In genomic region chr3:29291262-29291981, GRCh38 we compare ENCODE assay signal across 17 cellular contexts. TPM values are rescaled to one million over a fixed set of nuclear protein-coding genes. Genes with fewer than 3 reads are reported as not detected.
DNase-seq lines count a peak whose midpoint lies in the region; ATAC-seq and TF ChIP-seq lines count a peak whose summit lies in the region.
"Had no signal": no experiment of that assay in that cellular context is flagged by ENCODE, and none has a peak within 500 bp of the region (broad histone marks: within the 10 kb centered on the region; RNA-seq: fewer than 3 reads in every experiment).

No MANE protein-coding gene starts in this region.

- H3K4me2 ChIP-seq in GM23338 = peak overlapping the region; percentile 51

- no peak overlapping the region for H3K9ac ChIP-seq in colonic mucosa (ENCODE audit: low read depth in 2 of 2, low read length in 2 of 2)

- H3K9me3 Mint-ChIP-seq in GM23338 (no peaks in the 10 kb centered on the region), osteocyte (ENCODE audit: unreplicated experiment) (no peaks in the 10 kb centered on the region)
- no peaks in the 10 kb centered on the region for H3K9me3 Mint-ChIP-seq in activated T-helper 17 cell treated with anti-CD3 and anti-CD28 coated beads, Interleukin-2, amount 50 U/mL, for 72 hours
- H3K9me3 Mint-ChIP-seq: activated CD8-positive, alpha-beta T cell treated with anti-CD3 and anti-CD28 coated beads for 36 hours; activated T-helper 2 cell treated with anti-CD3 and anti-CD28 coated beads, Interferon-gamma antibody, Interleukin-2, Interleukin-4, amounts not matched to agents 10 μg/mL and 5 μg/mL and 100 μg/mL, durations not matched to agents 14 hours and 24 hours and 36 hours; stimulated activated naive B cell treated with anti-CD40 and anti-IgM and Interleukin-4, amounts not matched to agents 10 μg/mL and 1 μg/mL and 100 μg/mL, for 72 hours had no signal

- no peaks in the 10 kb centered on the region for H3K9me2 ChIP-seq in GM23338 (ENCODE audit: insufficient read depth)

- intact Hi-C loops in colonic mucosa (cut with DNase I) = no loop called here

- 53 to 59% methylated on average over 4 of the region's 4 CpGs for WGBS in gastroesophageal sphincter (ENCODE audit: low coverage in 1 of 2), 2 donors

- TF ChIP-seq CTCF in GM23338 (conservative IDR thresholded peaks at IDR 0.05; ENCODE audit: low read depth in 2 of 2) = no peak
- TF ChIP-seq CTCF in gastroesophageal sphincter (IDR thresholded peaks at IDR 0.05) = no peak
- no peak for TF ChIP-seq CTCF in osteocyte (IDR thresholded peaks at IDR 0.05)
- no peak for TF ChIP-seq CTCF in colonic mucosa (IDR thresholded peaks at IDR 0.05)

- H3K27ac Mint-ChIP-seq in GM23338 (peak overlapping the region; percentile 47), osteocyte (ENCODE audit: unreplicated experiment) (peak overlapping the region; percentile 95), T-helper 17 cell (no peak overlapping the region)
- H3K27ac Mint-ChIP-seq in activated T-helper 17 cell treated with anti-CD3 and anti-CD28 coated beads, Interleukin-2, amount 50 U/mL, for 72 hours = no peak overlapping the region
- H3K27ac Mint-ChIP-seq: activated CD8-positive, alpha-beta T cell treated with anti-CD3 and anti-CD28 coated beads for 36 hours; activated T-helper 2 cell treated with anti-CD3 and anti-CD28 coated beads, Interferon-gamma antibody, Interleukin-2, Interleukin-4, amounts not matched to agents 10 μg/mL and 5 μg/mL and 100 μg/mL, durations not matched to agents 14 hours and 24 hours and 36 hours; stimulated activated naive B cell treated with anti-CD40 and anti-IgM and Interleukin-4, amounts not matched to agents 10 μg/mL and 1 μg/mL and 100 μg/mL, for 72 hours had no signal

- H3K27me3 ChIP-seq in GM23338 (ENCODE audit: insufficient read depth) (no peaks in the 10 kb centered on the region), SJCRH30 (no peaks in the 10 kb centered on the region), gastroesophageal sphincter (no peaks in the 10 kb centered on the region), colonic mucosa (no peaks in the 10 kb centered on the region)
- H3K27me3 ChIP-seq: esophagus muscularis mucosa had no signal

- peaks cover 1% of the 10 kb centered on the region for H3K27me3 Mint-ChIP-seq in GM23338 (ENCODE audit: insufficient read depth, low read depth, poor library complexity)
- no peaks in the 10 kb centered on the region for H3K27me3 Mint-ChIP-seq in osteocyte (ENCODE audit: unreplicated experiment)
- no peaks in the 10 kb centered on the region for H3K27me3 Mint-ChIP-seq in activated T-helper 17 cell treated with anti-CD3 and anti-CD28 coated beads, Interleukin-2, amount 50 U/mL, for 72 hours
- H3K27me3 Mint-ChIP-seq in T-helper 17 cell = no peaks in the 10 kb centered on the region

- H3K27ac ChIP-seq in GM23338 (ENCODE audit: low read depth) (peak overlapping the region; percentile 67; the same call in 1 of the 2 replicates), SJCRH30 (no peak overlapping the region), gastroesophageal sphincter (peak overlapping the region in 1 of 4 donors; percentile 30), colonic mucosa (no peak overlapping the region)
- H3K27ac ChIP-seq: SK-N-MC had no signal

- no peaks in the 10 kb centered on the region for H3K9me3 ChIP-seq in SJCRH30 (replicated peaks)
- no peaks in the 10 kb centered on the region for H3K9me3 ChIP-seq in gastroesophageal sphincter
- H3K9me3 ChIP-seq in colonic mucosa = no peaks in the 10 kb centered on the region
- H3K9me3 ChIP-seq in T-helper 17 cell (ENCODE audit: control insufficient read depth, low read length, poor library complexity, severe bottlenecking) = no peaks in the 10 kb centered on the region
- H3K9me3 ChIP-seq: esophagus muscularis mucosa had no signal

- TF ChIP-seq POLR2A in gastroesophageal sphincter (IDR thresholded peaks at IDR 0.05) = no peak

- H2AFZ ChIP-seq in GM23338 = no peak overlapping the region

- H4K20me1 ChIP-seq in GM23338 (replicated peaks; ENCODE audit: insufficient read depth) = no peaks in the 10 kb centered on the region

- ATAC-seq in GM23338 = no peak
- peak; percentile 82 for ATAC-seq in gastroesophageal sphincter
- ATAC-seq in activated T-helper 17 cell treated with anti-CD3 and anti-CD28 coated beads, Interleukin-2, amount 50 U/mL, for 72 hours (replicated peaks) = no peak
- no peak for ATAC-seq in HG02970 (IDR thresholded peaks at IDR 0.05; ENCODE audit: low FRiP score, unreplicated experiment)
- ATAC-seq in T-helper 17 cell = no peak
- ATAC-seq: activated CD8-positive, alpha-beta T cell treated with anti-CD3 and anti-CD28 coated beads for 36 hours; stimulated activated naive B cell treated with anti-CD40 and anti-IgM and Interleukin-4, amounts not matched to agents 10 μg/mL and 1 μg/mL and 100 μg/mL, for 72 hours had no signal

- peaks cover 44% of the 10 kb centered on the region for H3K4me1 ChIP-seq in GM23338 (ENCODE audit: insufficient read depth)
- peaks cover 22% of the 10 kb centered on the region for H3K4me1 ChIP-seq in SJCRH30
- H3K4me1 ChIP-seq in gastroesophageal sphincter = peaks cover 0 to 46% (median 5%) of the 10 kb centered on the region in 3 donors
- no peaks in the 10 kb centered on the region for H3K4me1 ChIP-seq in colonic mucosa

- H3F3A ChIP-seq in GM23338 (replicated peaks; ENCODE audit: low read depth) = no peaks in the 10 kb centered on the region

- H3K36me3 ChIP-seq in GM23338 (ENCODE audit: insufficient read depth) (no peaks in the 10 kb centered on the region), SJCRH30 (no peaks in the 10 kb centered on the region), gastroesophageal sphincter (no peaks in the 10 kb centered on the region), colonic mucosa (no peaks in the 10 kb centered on the region)
- H3K36me3 ChIP-seq: esophagus muscularis mucosa had no signal

- no peaks in the 10 kb centered on the region; the same call in 1 of the 2 replicates for H3K79me2 ChIP-seq in GM23338 (replicated peaks; ENCODE audit: insufficient read depth)

- no peak for DNase-seq in GM23338 (ENCODE audit: low spot score)
- peak; percentile 26 to 56 for DNase-seq in SJCRH30
- DNase-seq in osteocyte (ENCODE audit: extremely low spot score, unreplicated experiment) = no peak
- DNase-seq in colonic mucosa = no peak
- DNase-seq in T-helper 17 cell = no peak
- DNase-seq: activated CD8-positive, alpha-beta T cell treated with anti-CD3 and anti-CD28 coated beads for 36 hours; anterior cingulate cortex; cortex of kidney; NCI-H1092 treated with DMSO at 0.1 percent for 48 hours; stimulated activated naive B cell treated with anti-CD40 and anti-IgM and Interleukin-4, amounts not matched to agents 10 μg/mL and 1 μg/mL and 100 μg/mL, for 72 hours had no signal

- TF ChIP-seq EP300 in gastroesophageal sphincter (IDR thresholded peaks at IDR 0.05) = no peak

- no peak overlapping the region for H3K4me3 ChIP-seq in GM23338
- H3K4me3 ChIP-seq in SJCRH30 = no peak overlapping the region
- no peak overlapping the region for H3K4me3 ChIP-seq in gastroesophageal sphincter
- H3K4me3 ChIP-seq in colonic mucosa = no peak overlapping the region
- H3K4me3 ChIP-seq: esophagus muscularis mucosa, SK-N-MC had no signal

- H3K36me3 Mint-ChIP-seq in GM23338 (ENCODE audit: low read depth) = no peaks in the 10 kb centered on the region
- H3K36me3 Mint-ChIP-seq in osteocyte (ENCODE audit: unreplicated experiment) = peaks cover 18% of the 10 kb centered on the region
- no peaks in the 10 kb centered on the region for H3K36me3 Mint-ChIP-seq in activated T-helper 17 cell treated with anti-CD3 and anti-CD28 coated beads, Interleukin-2, amount 50 U/mL, for 72 hours (ENCODE audit: low read depth)
- H3K36me3 Mint-ChIP-seq in T-helper 17 cell (ENCODE audit: low read depth) = peaks cover 2% of the 10 kb centered on the region
- H3K36me3 Mint-ChIP-seq: stimulated activated naive B cell treated with anti-CD40 and anti-IgM and Interleukin-4, amounts not matched to agents 10 μg/mL and 1 μg/mL and 100 μg/mL, for 72 hours had no signal

- H3K4me3 Mint-ChIP-seq in GM23338 (no peak overlapping the region), osteocyte (ENCODE audit: unreplicated experiment) (no peak overlapping the region), T-helper 17 cell (no peak overlapping the region)
- H3K4me3 Mint-ChIP-seq in activated T-helper 17 cell treated with anti-CD3 and anti-CD28 coated beads, Interleukin-2, amount 50 U/mL, for 72 hours = no peak overlapping the region
- H3K4me3 Mint-ChIP-seq: activated CD8-positive, alpha-beta T cell treated with anti-CD3 and anti-CD28 coated beads for 36 hours; neural crest cell; stimulated activated naive B cell treated with anti-CD40 and anti-IgM and Interleukin-4, amounts not matched to agents 10 μg/mL and 1 μg/mL and 100 μg/mL, for 72 hours had no signal

- peaks cover 45% of the 10 kb centered on the region for H3K4me1 Mint-ChIP-seq in GM23338
- H3K4me1 Mint-ChIP-seq in osteocyte (ENCODE audit: unreplicated experiment) = peaks cover 79% of the 10 kb centered on the region
- H3K4me1 Mint-ChIP-seq in activated T-helper 17 cell treated with anti-CD3 and anti-CD28 coated beads, Interleukin-2, amount 50 U/mL, for 72 hours = no peaks in the 10 kb centered on the region
- no peaks in the 10 kb centered on the region for H3K4me1 Mint-ChIP-seq in T-helper 17 cell
- H3K4me1 Mint-ChIP-seq: stimulated activated naive B cell treated with anti-CD40 and anti-IgM and Interleukin-4, amounts not matched to agents 10 μg/mL and 1 μg/mL and 100 μg/mL, for 72 hours had no signal

TF ChIP-seq in GM23338, 12 proteins besides CTCF, POLR2A, EP300 and RAD21 (continues in another document):
- TF ChIP-seq EZH2phosphoT487 (IDR thresholded peaks at IDR 0.05; ENCODE audit: unreplicated experiment) = no peak
- no peak for TF ChIP-seq ETS1 (IDR thresholded peaks at IDR 0.05)
- TF ChIP-seq CREB1 (CRISPR knock-in tag; IDR thresholded peaks at IDR 0.05; ENCODE audit: low read depth) = no peak
- no peak for TF ChIP-seq NANOG (IDR thresholded peaks at IDR 0.05; ENCODE audit: borderline replicate concordance)

RNA-seq across cellular contexts. Expression of gene RBMS3, which starts 10.6 kb away (rescaled TPM):
- 3.2 and 5.5 TPM in 2 replicates for total RNA-seq in GM23338 (2014; rRNA removed; shearing (Covaris generic))
- polyA plus RNA-seq in GM23338 (2016; fragmentation: Nextera tagmentation; extraction: Ambion mirVana) = 4.4 and 7.4 TPM in 2 replicates
- 8.1 and 9.5 TPM in 2 replicates for total RNA-seq in SJCRH30 (2014; rRNA removed; shearing (Covaris generic))
- 10 to 100 TPM; 51.5 to 76.0 (median 66.6) TPM for total RNA-seq in gastroesophageal sphincter
- total RNA-seq in osteocyte = 64.2 and 66.8 TPM in 2 replicates
- 1 to 10 TPM; 2.8 to 9.6 TPM for total RNA-seq in colonic mucosa
- 1 to 10 TPM in 1 of 2 donors, under 1 TPM in 1; 0.37 to 5.8 TPM for total RNA-seq in activated T-helper 17 cell treated with anti-CD3 and anti-CD28 coated beads, Interleukin-2, amount 50 U/mL, for 72 hours
- total RNA-seq in T-helper 17 cell = 1 to 10 TPM in 1 of 2 donors, under 1 TPM in 1; 0.37 to 1.7 TPM

Comparison
In these comparisons a context has a peak if more than half of its experiments do, and no peak if none do; other contexts are left out.
1. DNase-seq: peak in SJCRH30 (2 of 2); none in GM23338 (single experiment), osteocyte (single experiment), colonic mucosa (single experiment) and T-helper 17 cell (0 of 3).
2. H3K27ac Mint-ChIP-seq: peak in GM23338 (single experiment) and osteocyte (single experiment); none in activated T-helper 17 cell treated with anti-CD3 and anti-CD28 coated beads, Interleukin-2, amount 50 U/mL, for 72 hours (single experiment) and T-helper 17 cell (single experiment).